In genomic region chr11:75244052-75244814, GRCh38 we compare ENCODE assay signal across 18 cellular contexts. TPM values are rescaled to one million over a fixed set of nuclear protein-coding genes. Genes with fewer than 3 reads are reported as not detected.
DNase-seq lines count a peak whose midpoint lies in the region; ATAC-seq and TF ChIP-seq lines count a peak whose summit lies in the region.
"Had no signal": no experiment of that assay in that cellular context is flagged by ENCODE, and none has a peak within 500 bp of the region (broad histone marks: within the 10 kb centered on the region; RNA-seq: fewer than 3 reads in every experiment).

No MANE protein-coding gene starts in this region.

- peaks cover 42% of the 10 kb centered on the region for H3K27me3 Mint-ChIP-seq in neural progenitor cell (ENCODE audit: insufficient read depth, low read depth)

- H3K27ac Mint-ChIP-seq in neural progenitor cell: no peak overlapping the region

- H3K4me3 ChIP-seq in WERI-Rb-1 (ENCODE audit: low read depth, low read length) (no peak overlapping the region), neural progenitor cell (no peak overlapping the region), tibial nerve (no peak overlapping the region)
- H3K4me3 ChIP-seq: HAP-1 had no signal

- H3K79me2 ChIP-seq in neural progenitor cell (ENCODE audit: low read depth): no peaks in the 10 kb centered on the region

- no peaks in the 10 kb centered on the region for H3K9me3 Mint-ChIP-seq in neural progenitor cell

- H3K4me1 ChIP-seq in neural progenitor cell (peaks cover 17% of the 10 kb centered on the region), tibial nerve (peaks cover 0 to 29% (median 7%) of the 10 kb centered on the region in 4 donors)
- H3K4me1 ChIP-seq: HAP-1 had no signal

- DNase-seq in cardiac septum (ENCODE audit: low spot score) (peak; percentile 57), Right ventricle myocardium inferior (ENCODE audit: missing footprints) (no peak), WERI-Rb-1 (peak; percentile 5), neural progenitor cell (ENCODE audit: low spot score) (no peak), tibial nerve (ENCODE audit: low spot score in 2 of 2) (no peak), dedifferentiated amniotic fluid mesenchymal stem cell (ENCODE audit: extremely low spot score) (no peak)
- DNase-seq: CD8-positive, alpha-beta memory T cell; DMS79 treated with DMSO at 0.1 percent for 48 hours; NCI-H1105 treated with DMSO at 0.1 percent for 48 hours; NCI-H1694 treated with DMSO at 0.1 percent for 48 hours; NCI-H2107; NCI-H2227 treated with DMSO at 0.1 percent for 48 hours; NCI-H524 treated with DMSO at 0.1 percent for 48 hours had no signal

- TF ChIP-seq POLR2A in tibial nerve (IDR thresholded peaks at IDR 0.05): no peak

- no peak overlapping the region for H2AFZ ChIP-seq in neural progenitor cell (replicated peaks)

- H3K36me3 ChIP-seq in WERI-Rb-1 (no peaks in the 10 kb centered on the region), neural progenitor cell (no peaks in the 10 kb centered on the region), tibial nerve (no peaks in the 10 kb centered on the region)
- H3K36me3 ChIP-seq: HAP-1 had no signal

- H3K27me3 ChIP-seq in WERI-Rb-1 (ENCODE audit: insufficient read depth, low read depth, severe bottlenecking): peaks cover 3% of the 10 kb centered on the region
- H3K27me3 ChIP-seq in neural progenitor cell: peaks cover 62% of the 10 kb centered on the region
- peaks cover 0 to 34% of the 10 kb centered on the region in 2 donors for H3K27me3 ChIP-seq in tibial nerve

- ATAC-seq in Right ventricle myocardium inferior: no peak
- no peak for ATAC-seq in HG02938 (IDR thresholded peaks at IDR 0.05; ENCODE audit: unreplicated experiment)

- peaks cover 14% of the 10 kb centered on the region for H4K20me1 ChIP-seq in neural progenitor cell (ENCODE audit: low read depth)

- peaks cover 5% of the 10 kb centered on the region for H3K4me1 Mint-ChIP-seq in neural progenitor cell

- no peak overlapping the region for H3K9ac ChIP-seq in neural progenitor cell

- no peaks in the 10 kb centered on the region for H3K36me3 Mint-ChIP-seq in neural progenitor cell
- H3K36me3 Mint-ChIP-seq: CD8-positive, alpha-beta memory T cell had no signal

- intact Hi-C loops in cardiac septum (cut with DNase I): no loop called here
- intact Hi-C loops in Right ventricle myocardium inferior (cut with DNase I): loop anchor here (5.0 kb wide), 1 partner anchor 37 kb away; no protein-coding TSS in a partner anchor

- TF ChIP-seq CTCF in WERI-Rb-1 (IDR thresholded peaks at IDR 0.05; ENCODE audit: low read depth, low read length) (no peak), neural progenitor cell (IDR thresholded peaks at IDR 0.05) (no peak), tibial nerve (IDR thresholded peaks at IDR 0.05) (no peak)

- 76 to 79% methylated on average over 10 of the region's 10 CpGs for WGBS in tibial nerve, 2 donors

- H3K9me3 ChIP-seq in WERI-Rb-1 (ENCODE audit: severe bottlenecking) (no peaks in the 10 kb centered on the region), neural progenitor cell (ENCODE audit: low read depth) (no peaks in the 10 kb centered on the region), tibial nerve (no peaks in the 10 kb centered on the region)
- H3K9me3 ChIP-seq: HAP-1 had no signal

- no peak overlapping the region for H3K27ac ChIP-seq in WERI-Rb-1
- H3K27ac ChIP-seq in neural progenitor cell: no peak overlapping the region
- H3K27ac ChIP-seq in tibial nerve: no peak overlapping the region
- H3K27ac ChIP-seq: HL-60 had no signal

- H3K4me3 Mint-ChIP-seq in neural progenitor cell: peak overlapping the region; percentile 55

- no peak for TF ChIP-seq EP300 in tibial nerve (IDR thresholded peaks at IDR 0.05)

- no peaks in the 10 kb centered on the region for H3F3A ChIP-seq in neural progenitor cell (ENCODE audit: low read depth)

- H3K4me2 ChIP-seq in neural progenitor cell: no peak overlapping the region

RNA-seq across cellular contexts. Expression of gene TPBGL, which starts 3.7 kb away (rescaled TPM):
- 0.08 TPM for total RNA-seq in cardiac septum
- total RNA-seq in Right ventricle myocardium inferior: 0.16 TPM
- not detected in 2 replicates for total RNA-seq in neural progenitor cell (ENCODE audit: low replicate concordance)
- total RNA-seq in tibial nerve: 1 to 10 TPM in 3 of 4 donors, not detected in 1; 1.0 to 1.5 (median 1.1) TPM
- total RNA-seq: G401, LHCN-M2 had no signal

Comparison
In these comparisons a context has a peak if more than half of its experiments do, and no peak if none do; other contexts are left out.
1. DNase-seq: peak in cardiac septum (single experiment) and WERI-Rb-1 (single experiment); none in Right ventricle myocardium inferior (single experiment), neural progenitor cell (single experiment), tibial nerve (0 of 2) and dedifferentiated amniotic fluid mesenchymal stem cell (single experiment).